Comparison of ENCODE assay signal across 19 cellular contexts in the genomic region with DNA sequence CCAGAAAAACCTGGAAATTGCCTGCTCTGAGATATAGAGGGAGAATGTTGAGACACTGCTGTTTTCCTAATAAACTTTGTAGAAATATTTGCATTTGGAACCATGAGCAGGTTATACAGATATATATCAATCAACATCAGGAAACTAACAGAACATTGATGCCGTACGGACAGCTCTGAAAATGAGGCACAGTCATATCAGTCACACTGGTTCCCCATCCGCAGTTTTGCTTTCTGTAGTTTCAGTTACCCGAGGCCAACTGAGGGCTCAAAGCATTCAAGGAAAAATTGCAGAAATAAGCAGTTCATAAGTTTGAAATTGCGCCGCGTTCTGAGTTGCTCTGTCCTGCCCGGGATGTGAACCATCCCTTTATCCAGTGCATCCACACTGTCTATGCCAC.
DNase-seq lines count a peak whose midpoint lies in the region; ATAC-seq and TF ChIP-seq lines count a peak whose summit lies in the region.
"Had no signal": no experiment of that assay in that cellular context is flagged by ENCODE, and none has a peak within 500 bp of the region (broad histone marks: within the 10 kb centered on the region; RNA-seq: fewer than 3 reads in every experiment).

No MANE protein-coding gene starts in this region.

- H3K27ac Mint-ChIP-seq in glutamatergic neuron (ENCODE audit: unreplicated experiment): no peak overlapping the region
- H3K27ac Mint-ChIP-seq: CD14-positive monocyte, T-helper 17 cell had no signal

- TF ChIP-seq CTCF in GM12864 (IDR thresholded peaks at IDR 0.05; ENCODE audit: low read depth, low read length, missing control alignments): no peak
- TF ChIP-seq CTCF in glutamatergic neuron (IDR thresholded peaks at IDR 0.05; ENCODE audit: partially characterized antibody, unreplicated experiment): no peak

- no peak overlapping the region for H3K4me3 Mint-ChIP-seq in glutamatergic neuron (ENCODE audit: unreplicated experiment)
- H3K4me3 Mint-ChIP-seq: T-helper 17 cell had no signal

- ATAC-seq in GM19372 (IDR thresholded peaks at IDR 0.05; ENCODE audit: low read depth, unreplicated experiment) (peak; percentile 85), HG02870 (IDR thresholded peaks at IDR 0.05; ENCODE audit: unreplicated experiment) (peak; percentile 98), HG03521 (IDR thresholded peaks at IDR 0.05; ENCODE audit: unreplicated experiment) (peak; percentile 91)
- no peak for ATAC-seq in activated CD4-positive, CD25-positive, alpha-beta regulatory T cell treated with anti-CD3 and anti-CD28 coated beads, Interleukin-2, amount 50 U/mL, for 24 hours
- ATAC-seq: stimulated activated naive CD8-positive, alpha-beta T cell treated with anti-CD3 and anti-CD28 coated beads, Interleukin-15, Interleukin-2, amounts not matched to agents 100 U/mL and 50 U/mL, for 24 hours; T-helper 17 cell had no signal

- H3K9me3 Mint-ChIP-seq in glutamatergic neuron (ENCODE audit: unreplicated experiment): no peaks in the 10 kb centered on the region

- DNase-seq in GM12864 (ENCODE audit: low read depth): peak; percentile 41
- no peak for DNase-seq in glutamatergic neuron
- no peak for DNase-seq in activated CD4-positive, alpha-beta T cell treated with anti-CD3 and anti-CD28 coated beads, Interleukin-2, amount 50 U/mL, for 4 hours
- no peak for DNase-seq in NCI-H446 (lab: John Stamatoyannopoulos, UW)
- DNase-seq: left ventricle myocardium inferior; MG63; NCI-H187 treated with DMSO at 0.1 percent for 48 hours; NCI-H510A; nucleus accumbens; stimulated activated naive CD8-positive, alpha-beta T cell treated with anti-CD3 and anti-CD28 coated beads, Interleukin-15, Interleukin-2, amounts not matched to agents 100 U/mL and 50 U/mL, for 24 hours; T-helper 17 cell; trophoblast cell had no signal

- H3K4me1 Mint-ChIP-seq in glutamatergic neuron (ENCODE audit: low read depth, unreplicated experiment): no peaks in the 10 kb centered on the region

- no peak overlapping the region for H3K4me3 ChIP-seq in GM12864 (ENCODE audit: low read depth, low read length)
- H3K4me3 ChIP-seq: cardiac muscle cell, left ventricle myocardium inferior, MG63, right atrium auricular region had no signal

- H3K36me3 Mint-ChIP-seq in glutamatergic neuron (ENCODE audit: unreplicated experiment): no peaks in the 10 kb centered on the region
- H3K36me3 Mint-ChIP-seq: CD14-positive monocyte had no signal

- no peaks in the 10 kb centered on the region for H3K27me3 Mint-ChIP-seq in glutamatergic neuron (ENCODE audit: unreplicated experiment)

Comparison
In these comparisons a context has a peak if more than half of its experiments do, and no peak if none do; other contexts are left out.
1. ATAC-seq: peak in GM19372 (single experiment), HG02870 (single experiment) and HG03521 (single experiment); none in activated CD4-positive, CD25-positive, alpha-beta regulatory T cell treated with anti-CD3 and anti-CD28 coated beads, Interleukin-2, amount 50 U/mL, for 24 hours (0 of 2).